12 cellular contexts compared by ENCODE assay signal in genomic region chr18:63267990-63268721, GRCh38. TPM values are rescaled to one million over a fixed set of nuclear protein-coding genes. Genes with fewer than 3 reads are reported as not detected.
DNase-seq lines count a peak whose midpoint lies in the region; ATAC-seq and TF ChIP-seq lines count a peak whose summit lies in the region.
"Had no signal": no experiment of that assay in that cellular context is flagged by ENCODE, and none has a peak within 500 bp of the region (broad histone marks: within the 10 kb centered on the region; RNA-seq: fewer than 3 reads in every experiment).

No MANE protein-coding gene starts in this region.

- H3K27ac ChIP-seq in HEK293 (ENCODE audit: extremely low read depth, low read depth, low read length) (no peak overlapping the region), sigmoid colon (no peak overlapping the region), RWPE1 (no peak overlapping the region)
- H3K27ac ChIP-seq: prostate gland had no signal

- intact Hi-C loops in sigmoid colon (cut with DNase I) = no loop called here

- H3K36me3 ChIP-seq in HEK293 (ENCODE audit: control insufficient read depth in 2 of 2, insufficient read depth in 1 of 2, low read length in 2 of 2) (no peaks in the 10 kb centered on the region), sigmoid colon (no peaks in the 10 kb centered on the region)
- H3K36me3 ChIP-seq: prostate gland had no signal

- H3K4me3 ChIP-seq in HEK293 (ENCODE audit: low read depth, low read length) (no peak overlapping the region), sigmoid colon (no peak overlapping the region)
- H3K4me3 ChIP-seq: prostate gland had no signal

- H3K9me3 Mint-ChIP-seq in activated CD4-positive, alpha-beta memory T cell treated with anti-CD3 and anti-CD28 coated beads, Interleukin-2, amount 10 ng/mL, durations not matched to agents 7 days and 5 days = no peaks in the 10 kb centered on the region
- H3K9me3 Mint-ChIP-seq in natural killer cell treated with Interleukin-12 subunit alpha and Interleukin-12 subunit beta and Interleukin-15 and Interleukin-18, amount 100 ng/mL, for 72 hours = no peaks in the 10 kb centered on the region

- 81 to 89% methylated on average over 8 of the region's 8 CpGs for WGBS in sigmoid colon, 2 donors

- CTCF ChIA-PET in HEK293 (lab: Yijun Ruan, JAX) (interaction anchor here (0.6 to 0.7 kb wide), 4 partner anchors 28 to 243 kb away, joined by 3 to 4 read pairs (median 3); no protein-coding TSS in a partner anchor), RWPE1 (lab: Yijun Ruan, JAX) (no interaction called here)
- CTCF ChIA-PET in activated CD4-positive, alpha-beta memory T cell treated with anti-CD3 and anti-CD28 coated beads, Interleukin-2, amount 10 ng/mL, durations not matched to agents 7 days and 5 days (lab: Charles Lee) = interaction anchor here (0.9 to 3.5 kb wide), 2 partner anchors 13 to 50 kb away, joined by 3 to 19 read pairs; partner anchors contain the start of gene BCL2

- peak; percentile 74 for ATAC-seq in GM18502 (IDR thresholded peaks at IDR 0.05; ENCODE audit: poor library complexity, unreplicated experiment)
- ATAC-seq in natural killer cell treated with Interleukin-12 subunit alpha and Interleukin-12 subunit beta and Interleukin-15 and Interleukin-18, amount 100 ng/mL, for 72 hours = peak; percentile 60 to 87

- no peak for TF ChIP-seq POLR2A in sigmoid colon (IDR thresholded peaks at IDR 0.05)

- H3K4me3 Mint-ChIP-seq in activated CD4-positive, alpha-beta memory T cell treated with anti-CD3 and anti-CD28 coated beads, Interleukin-2, amount 10 ng/mL, durations not matched to agents 7 days and 5 days = peak overlapping the region; percentile 33
- H3K4me3 Mint-ChIP-seq in natural killer cell treated with Interleukin-12 subunit alpha and Interleukin-12 subunit beta and Interleukin-15 and Interleukin-18, amount 100 ng/mL, for 72 hours = peak overlapping the region; percentile 75

- H3K36me3 Mint-ChIP-seq in activated CD4-positive, alpha-beta memory T cell treated with anti-CD3 and anti-CD28 coated beads, Interleukin-2, amount 10 ng/mL, durations not matched to agents 7 days and 5 days (ENCODE audit: low read depth) = peaks cover 64% of the 10 kb centered on the region
- H3K36me3 Mint-ChIP-seq in natural killer cell treated with Interleukin-12 subunit alpha and Interleukin-12 subunit beta and Interleukin-15 and Interleukin-18, amount 100 ng/mL, for 72 hours = no peaks in the 10 kb centered on the region

- no peak for TF ChIP-seq CTCF in HEK293 (tag by site-specific recombination; IDR thresholded peaks at IDR 0.05)
- no peak for TF ChIP-seq CTCF in sigmoid colon (IDR thresholded peaks at IDR 0.05)
- TF ChIP-seq CTCF in RWPE1 (conservative IDR thresholded peaks at IDR 0.05; ENCODE audit: low read depth) = no peak

- H3K4me1 ChIP-seq in HEK293 (ENCODE audit: control insufficient read depth, insufficient read depth, low read length) = peaks cover 12% of the 10 kb centered on the region
- peaks cover 0 to 17% (median 7%) of the 10 kb centered on the region in 4 donors for H3K4me1 ChIP-seq in sigmoid colon
- H3K4me1 ChIP-seq: prostate gland had no signal

- no peak for DNase-seq in activated CD4-positive, alpha-beta memory T cell treated with anti-CD3 and anti-CD28 coated beads, Interleukin-2, amount 10 ng/mL, durations not matched to agents 7 days and 5 days
- no peak for DNase-seq in natural killer cell treated with Interleukin-12 subunit alpha and Interleukin-12 subunit beta and Interleukin-15 and Interleukin-18, amount 100 ng/mL, for 72 hours (ENCODE audit: low spot score)
- DNase-seq in NCI-H2196 (lab: John Stamatoyannopoulos, UW; ENCODE audit: unreplicated experiment) (no peak), ureter (ENCODE audit: low spot score) (no peak), sigmoid colon (no peak), RWPE1 (ENCODE audit: low spot score) (no peak)
- DNase-seq: GF-D8, NCI-H2081 treated with DMSO at 0.1 percent for 48 hours, SIG-M5 had no signal

- peaks cover 67% of the 10 kb centered on the region for H3K4me1 Mint-ChIP-seq in activated CD4-positive, alpha-beta memory T cell treated with anti-CD3 and anti-CD28 coated beads, Interleukin-2, amount 10 ng/mL, durations not matched to agents 7 days and 5 days
- H3K4me1 Mint-ChIP-seq in natural killer cell treated with Interleukin-12 subunit alpha and Interleukin-12 subunit beta and Interleukin-15 and Interleukin-18, amount 100 ng/mL, for 72 hours (ENCODE audit: low read depth in 2 of 2) = peaks cover 38 to 51% of the 10 kb centered on the region in 2 donors

- H3K27me3 ChIP-seq in sigmoid colon = no peaks in the 10 kb centered on the region

- no peak for TF ChIP-seq EP300 in sigmoid colon (IDR thresholded peaks at IDR 0.05)

- no peaks in the 10 kb centered on the region for H3K9me3 ChIP-seq in HEK293 (ENCODE audit: control insufficient read depth, insufficient read depth, low read depth, low read length)
- H3K9me3 ChIP-seq in sigmoid colon = no peaks in the 10 kb centered on the region
- H3K9me3 ChIP-seq: prostate gland had no signal

- POLR2A ChIA-PET in HEK293 (lab: Yijun Ruan, JAX) (no interaction called here), RWPE1 (lab: Yijun Ruan, JAX; ENCODE audit: low non-redundant PET) (no interaction called here)
- POLR2A ChIA-PET in activated CD4-positive, alpha-beta memory T cell treated with anti-CD3 and anti-CD28 coated beads, Interleukin-2, amount 10 ng/mL, durations not matched to agents 7 days and 5 days (lab: Charles Lee) = interaction anchor here (1.0 to 5.5 kb wide), 6 partner anchors 9 to 63 kb away, joined by 3 to 28 read pairs (median 4); no protein-coding TSS in a partner anchor

- peak overlapping the region; percentile 75 for H3K27ac Mint-ChIP-seq in activated CD4-positive, alpha-beta memory T cell treated with anti-CD3 and anti-CD28 coated beads, Interleukin-2, amount 10 ng/mL, durations not matched to agents 7 days and 5 days
- peak overlapping the region; percentile 53 to 70 for H3K27ac Mint-ChIP-seq in natural killer cell treated with Interleukin-12 subunit alpha and Interleukin-12 subunit beta and Interleukin-15 and Interleukin-18, amount 100 ng/mL, for 72 hours

- no peaks in the 10 kb centered on the region for H3K27me3 Mint-ChIP-seq in activated CD4-positive, alpha-beta memory T cell treated with anti-CD3 and anti-CD28 coated beads, Interleukin-2, amount 10 ng/mL, durations not matched to agents 7 days and 5 days
- H3K27me3 Mint-ChIP-seq in natural killer cell treated with Interleukin-12 subunit alpha and Interleukin-12 subunit beta and Interleukin-15 and Interleukin-18, amount 100 ng/mL, for 72 hours = no peaks in the 10 kb centered on the region

TF ChIP-seq in HEK293, 187 proteins besides CTCF, POLR2A, EP300 and RAD21:
- peak; percentile 85 for TF ChIP-seq BCL6B (tag by site-specific recombination; IDR thresholded peaks at IDR 0.05)
- TF ChIP-seq IKZF3 (tag by site-specific recombination; IDR thresholded peaks at IDR 0.05) = no peak
- TF ChIP-seq ZNF23 (tag by site-specific recombination; IDR thresholded peaks at IDR 0.05; ENCODE audit: borderline replicate concordance) = no peak
- no peak for TF ChIP-seq ZNF639 (tag by site-specific recombination; IDR thresholded peaks at IDR 0.05)
- no peak for TF ChIP-seq ZSCAN16 (tag by site-specific recombination; IDR thresholded peaks at IDR 0.05)

RNA-seq across cellular contexts. Expression of gene BCL2, which starts 51.4 kb away (rescaled TPM):
- total RNA-seq in activated CD4-positive, alpha-beta memory T cell treated with anti-CD3 and anti-CD28 coated beads, Interleukin-2, amount 10 ng/mL, durations not matched to agents 7 days and 5 days = 100 to 1,000 TPM; 102 to 109 TPM
- 10 to 100 TPM; 61.7 to 84.7 TPM for total RNA-seq in natural killer cell treated with Interleukin-12 subunit alpha and Interleukin-12 subunit beta and Interleukin-15 and Interleukin-18, amount 100 ng/mL, for 72 hours
- total RNA-seq in ureter = 13.3 TPM
- 10 to 100 TPM; 11.3 to 25.7 (median 18.1) TPM for total RNA-seq in sigmoid colon
- polyA plus RNA-seq in sigmoid colon = 1 to 10 TPM; 2.8 to 9.7 (median 3.6) TPM
